In the genomic region with DNA sequence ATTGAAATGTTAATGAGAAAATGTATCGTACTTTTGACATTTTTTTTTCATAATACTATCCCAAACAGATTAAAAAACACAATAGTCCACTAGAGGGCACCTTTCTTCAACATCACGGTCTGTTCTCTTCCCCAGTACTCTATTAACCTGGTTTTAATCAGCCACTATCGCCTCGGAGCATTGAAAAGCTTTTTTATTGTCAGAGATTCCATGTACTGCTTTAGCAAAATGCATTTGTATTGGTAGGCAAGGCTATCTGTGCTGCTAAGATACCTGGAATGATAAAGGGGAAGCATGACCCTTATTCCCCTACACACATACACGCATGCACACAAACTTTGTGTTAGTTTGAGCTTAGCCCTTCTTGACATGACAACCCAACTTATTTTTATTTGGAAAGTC, we compare ENCODE assay signal across 8 cellular contexts. TPM values are rescaled to one million over a fixed set of nuclear protein-coding genes. Genes with fewer than 3 reads are reported as not detected.
A peak's percentile ranks its signal among the peaks of the same experiment; 100 is the strongest.
DNase-seq lines count a peak whose midpoint lies in the region; ATAC-seq and TF ChIP-seq lines count a peak whose summit lies in the region.

No MANE protein-coding gene starts in this region.

- 9 to 17% methylated on average over 5 of the region's 5 CpGs for WGBS in esophagus squamous epithelium, 2 donors
- no CpG with 5 or more reads among the region's 5 CpGs for WGBS in trophoblast cell (ENCODE audit: extremely low coverage, insufficient coverage, insufficient read length)

- no peak overlapping the region for H4K12ac ChIP-seq in trophoblast cell (ENCODE audit: low read depth, low read length)

- CTCF ChIA-PET in activated CD4-positive, alpha-beta T cell treated with anti-CD3 and anti-CD28 coated beads, Interleukin-2, amount 10 ng/mL, durations not matched to agents 7 days and 5 days (lab: Charles Lee), result no interaction called here

- H3K9ac ChIP-seq in trophoblast cell (ENCODE audit: low read length), result no peak overlapping the region

- no peaks in the 10 kb centered on the region for H3K4me1 Mint-ChIP-seq in activated CD4-positive, alpha-beta T cell treated with anti-CD3 and anti-CD28 coated beads, Interleukin-2, amount 10 ng/mL, durations not matched to agents 7 days and 5 days

- no peak overlapping the region for H3K14ac ChIP-seq in trophoblast cell (ENCODE audit: low read length)

- H3K4me3 ChIP-seq in LNCaP clone FGC (ENCODE audit: low read depth, low read length) (no peak overlapping the region), Peyer's patch (no peak overlapping the region), esophagus squamous epithelium (no peak overlapping the region), trophoblast cell (ENCODE audit: low read depth, low read length) (no peak overlapping the region)

- H3K4me1 ChIP-seq in Peyer's patch (peaks cover 0 to 33% (median 0%) of the 10 kb centered on the region in 4 donors), esophagus squamous epithelium (peaks cover 0 to 55% (median 15%) of the 10 kb centered on the region in 3 donors), trophoblast cell (ENCODE audit: control insufficient read depth in 1 of 2, insufficient read depth in 2 of 2, low read length in 2 of 2) (peaks cover 5 to 9% of the 10 kb centered on the region in 2 experiments)

- intact Hi-C loops in esophagus squamous epithelium (cut with DNase I), result loop anchor here (10.0 kb wide), 1 partner anchor 46 kb away; no protein-coding TSS in a partner anchor

- peaks cover 4% of the 10 kb centered on the region for H3K27me3 Mint-ChIP-seq in activated CD4-positive, alpha-beta T cell treated with anti-CD3 and anti-CD28 coated beads, Interleukin-2, amount 10 ng/mL, durations not matched to agents 7 days and 5 days

- H3K4me3 Mint-ChIP-seq in activated CD4-positive, alpha-beta T cell treated with anti-CD3 and anti-CD28 coated beads, Interleukin-2, amount 10 ng/mL, durations not matched to agents 7 days and 5 days, result no peak overlapping the region

- no peak overlapping the region for H4K8ac ChIP-seq in trophoblast cell (ENCODE audit: low read depth, low read length)

- H3K27ac ChIP-seq in Peyer's patch, result no peak overlapping the region
- H3K27ac ChIP-seq in esophagus squamous epithelium, result peak overlapping the region; percentile 18 to 54 (median 38)
- no peak overlapping the region for H3K27ac ChIP-seq in trophoblast cell (ENCODE audit: low read depth, low read length)

- H3K4me2 ChIP-seq in trophoblast cell (ENCODE audit: low read length), result no peak overlapping the region

- DNase-seq in ACHN, result peak; percentile 62
- DNase-seq in LNCaP clone FGC (ENCODE audit: low read depth), result no peak
- no peak for DNase-seq in Peyer's patch
- DNase-seq in esophagus squamous epithelium (lab: John Stamatoyannopoulos, UW), result no peak
- DNase-seq in trophoblast cell, result peak in 1 of 2 donors; percentile 75
- no peak for DNase-seq in activated CD4-positive, alpha-beta T cell treated with anti-CD3 and anti-CD28 coated beads, Interleukin-2, amount 10 ng/mL, durations not matched to agents 7 days and 5 days
- no peak for DNase-seq in activated naive CD4-positive, alpha-beta T cell treated with anti-CD3 and anti-CD28 coated beads, Interleukin-2, amount 50 U/mL, for 16 hours

- no peak overlapping the region for H2AK5ac ChIP-seq in trophoblast cell (ENCODE audit: low read length)

- no peak overlapping the region for H2BK5ac ChIP-seq in trophoblast cell (ENCODE audit: low read depth, low read length, poor library complexity)

- TF ChIP-seq CTCF in LNCaP clone FGC (IDR thresholded peaks at IDR 0.05; ENCODE audit: control insufficient read depth, extremely low read depth, insufficient read depth) (peak; percentile 49), Peyer's patch (IDR thresholded peaks at IDR 0.05) (peak in 4 of 6 experiments; percentile 41 to 59 (median 56)), esophagus squamous epithelium (IDR thresholded peaks at IDR 0.05) (peak in 5 of 6 experiments; percentile 18 to 63 (median 47))

- POLR2A ChIA-PET in activated CD4-positive, alpha-beta T cell treated with anti-CD3 and anti-CD28 coated beads, Interleukin-2, amount 10 ng/mL, durations not matched to agents 7 days and 5 days (lab: Charles Lee), result no interaction called here

- no peak overlapping the region for H2AFZ ChIP-seq in trophoblast cell (ENCODE audit: insufficient read depth, low read length, poor library complexity)

- H3K4ac ChIP-seq in trophoblast cell (ENCODE audit: low read depth, low read length), result peak overlapping the region; percentile 9

- no peak overlapping the region for H4K91ac ChIP-seq in trophoblast cell (ENCODE audit: low read depth, low read length)

- in situ Hi-C loops in ACHN (cut with HindIII; ENCODE audit: low pct_ligation_motif_present, low pct_unique_long_range_greater_than_20kb, low sequenced_read_pairs), result no loop called here

- H2BK12ac ChIP-seq in trophoblast cell (ENCODE audit: low read length), result no peak overlapping the region

- no peaks in the 10 kb centered on the region for H3K9me3 Mint-ChIP-seq in activated CD4-positive, alpha-beta T cell treated with anti-CD3 and anti-CD28 coated beads, Interleukin-2, amount 10 ng/mL, durations not matched to agents 7 days and 5 days

- no peaks in the 10 kb centered on the region for H3K79me2 ChIP-seq in trophoblast cell (ENCODE audit: control insufficient read depth, insufficient read depth, low read length, poor library complexity)

- H3K27me3 ChIP-seq in Peyer's patch (no peaks in the 10 kb centered on the region), esophagus squamous epithelium (no peaks in the 10 kb centered on the region), trophoblast cell (ENCODE audit: insufficient read depth, low read length) (no peaks in the 10 kb centered on the region)

- ATAC-seq in GM18517 (IDR thresholded peaks at IDR 0.05; ENCODE audit: unreplicated experiment), result peak; percentile 46

- H3K9me3 ChIP-seq in Peyer's patch, result no peaks in the 10 kb centered on the region
- no peaks in the 10 kb centered on the region for H3K9me3 ChIP-seq in esophagus squamous epithelium
- no peaks in the 10 kb centered on the region for H3K9me3 ChIP-seq in trophoblast cell (ENCODE audit: insufficient read depth, low read depth, low read length)

- H2BK120ac ChIP-seq in trophoblast cell (ENCODE audit: insufficient read depth, low read length, poor library complexity), result no peak overlapping the region

- H3K36me3 ChIP-seq in Peyer's patch (no peaks in the 10 kb centered on the region), esophagus squamous epithelium (no peaks in the 10 kb centered on the region), trophoblast cell (ENCODE audit: control insufficient read depth in 1 of 2, insufficient read depth in 2 of 2, low read length in 2 of 2) (no peaks in the 10 kb centered on the region)

- H3K36me3 Mint-ChIP-seq in activated CD4-positive, alpha-beta T cell treated with anti-CD3 and anti-CD28 coated beads, Interleukin-2, amount 10 ng/mL, durations not matched to agents 7 days and 5 days (ENCODE audit: low read depth), result no peaks in the 10 kb centered on the region

- H3K27ac Mint-ChIP-seq in activated CD4-positive, alpha-beta T cell treated with anti-CD3 and anti-CD28 coated beads, Interleukin-2, amount 10 ng/mL, durations not matched to agents 7 days and 5 days, result no peak overlapping the region

- H3K23ac ChIP-seq in trophoblast cell (ENCODE audit: low read length), result no peak overlapping the region

- peaks cover 10% of the 10 kb centered on the region for H3K79me1 ChIP-seq in trophoblast cell (ENCODE audit: low read length)

- TF ChIP-seq POLR2A in Peyer's patch (IDR thresholded peaks at IDR 0.05) (no peak), esophagus squamous epithelium (IDR thresholded peaks at IDR 0.05) (no peak)

- H3K18ac ChIP-seq in trophoblast cell (ENCODE audit: low read length), result no peak overlapping the region

RNA-seq across cellular contexts. Expression of a gene that starts 11.1 kb away (rescaled TPM):
- total RNA-seq in Peyer's patch (1 to 10 TPM in 3 of 4 donors, under 1 TPM in 1; 0.76 to 6.6 (median 2.4) TPM), esophagus squamous epithelium (1 to 10 TPM in 2 of 4 donors, under 1 TPM in 2; 0.30 to 5.5 (median 0.83) TPM)
- polyA plus RNA-seq in trophoblast cell (2013), result 12.8 and 13.8 TPM in 2 replicates
- total RNA-seq in activated CD4-positive, alpha-beta T cell treated with anti-CD3 and anti-CD28 coated beads, Interleukin-2, amount 10 ng/mL, durations not matched to agents 7 days and 5 days, result under 1 TPM in 1 of 2 experiments, not detected in 1; 0.10 TPM

Comparison
In these comparisons a context has a peak if more than half of its experiments do, and no peak if none do; other contexts are left out.
1. H3K27ac ChIP-seq: peak in esophagus squamous epithelium (4 of 4); none in Peyer's patch (0 of 4) and trophoblast cell (single experiment).
2. Peak in every context shown above with its lines, with median percentiles within 50 percentile points of each other: CTCF ChIP-seq.